ENCODE assay signal across 22 cellular contexts in the genomic region with DNA sequence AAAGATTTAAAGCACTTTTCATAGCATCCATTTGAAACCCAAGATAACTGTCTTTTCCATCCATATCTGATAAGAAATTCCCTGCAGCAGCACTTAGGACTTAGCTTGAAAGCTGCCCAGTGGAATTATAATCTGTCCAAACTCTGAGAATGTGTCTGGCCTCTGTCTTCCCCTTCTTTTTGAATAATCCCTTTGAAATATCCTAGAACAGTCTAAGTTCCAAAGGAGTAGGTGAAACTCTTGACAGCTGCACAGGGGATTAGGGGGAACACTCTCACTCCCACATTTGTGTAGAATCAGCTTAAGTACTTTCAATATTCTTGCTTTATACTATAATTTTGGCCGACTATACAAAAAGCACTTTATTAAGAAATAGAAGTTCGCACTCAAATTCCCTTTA.
DNase-seq lines count a peak whose midpoint lies in the region; ATAC-seq and TF ChIP-seq lines count a peak whose summit lies in the region.
"Had no signal": no experiment of that assay in that cellular context is flagged by ENCODE, and none has a peak within 500 bp of the region (broad histone marks: within the 10 kb centered on the region; RNA-seq: fewer than 3 reads in every experiment).

No MANE protein-coding gene starts in this region.

- DNase-seq in D341Med (ENCODE audit: low spot score) = peak; percentile 43
- DNase-seq in NCI-H524 treated with DMSO at 0.1 percent for 48 hours (lab: John Stamatoyannopoulos, UW) = peak; percentile 17
- DNase-seq in WERI-Rb-1 = peak; percentile 57
- peak; percentile 3 for DNase-seq in dedifferentiated amniotic fluid mesenchymal stem cell (ENCODE audit: extremely low spot score)
- DNase-seq in left lobe of liver (ENCODE audit: low spot score) = no peak
- no peak for DNase-seq in NCI-H526 (lab: John Stamatoyannopoulos, UW)
- DNase-seq in activated CD8-positive, alpha-beta memory T cell treated with anti-CD3 and anti-CD28 coated beads for 24 hours = no peak
- DNase-seq in left colon = no peak
- DNase-seq: Caco-2; CD4-positive, CD25-positive, alpha-beta regulatory T cell; CD8-positive, alpha-beta T cell; DMS 273 treated with DMSO at 0.1 percent for 48 hours; DMS79; EL; GDM1; H9 had no signal

- no peak overlapping the region for H3K27ac ChIP-seq in WERI-Rb-1
- H3K27ac ChIP-seq: 22Rv1, BLaER1, C4-2B had no signal

- H3K27me3 ChIP-seq in WERI-Rb-1 (ENCODE audit: insufficient read depth, low read depth, severe bottlenecking) = no peaks in the 10 kb centered on the region
- H3K27me3 ChIP-seq: BLaER1 had no signal

- intact Hi-C loops in left colon (cut with DNase I, micrococcal nuclease) = no loop called here

- no peak for ATAC-seq in left lobe of liver
- no peak for ATAC-seq in left colon
- ATAC-seq: CD8-positive, alpha-beta T cell; GM12878; GM23338; HCT116 had no signal

- H3K9me3 ChIP-seq in WERI-Rb-1 (ENCODE audit: severe bottlenecking) = no peaks in the 10 kb centered on the region
- H3K9me3 ChIP-seq: BLaER1 had no signal

- H3K4me3 ChIP-seq in WERI-Rb-1 (ENCODE audit: low read depth, low read length) = no peak overlapping the region
- H3K4me3 ChIP-seq: BLaER1, GM12878, GM23338 had no signal

- no peak for TF ChIP-seq CTCF in WERI-Rb-1 (IDR thresholded peaks at IDR 0.05; ENCODE audit: low read depth, low read length)

- H3K36me3 ChIP-seq in WERI-Rb-1 = no peaks in the 10 kb centered on the region
- H3K36me3 ChIP-seq: BLaER1 had no signal

Comparison
In these comparisons a context has a peak if more than half of its experiments do, and no peak if none do; other contexts are left out.
1. DNase-seq: peak in D341Med (single experiment), NCI-H524 treated with DMSO at 0.1 percent for 48 hours (single experiment), WERI-Rb-1 (single experiment) and dedifferentiated amniotic fluid mesenchymal stem cell (single experiment); none in left lobe of liver (single experiment), NCI-H526 (0 of 2), activated CD8-positive, alpha-beta memory T cell treated with anti-CD3 and anti-CD28 coated beads for 24 hours (single experiment) and left colon (0 of 2).